28 cellular contexts compared by ENCODE assay signal in genomic region chr1:168190284-168190884, GRCh38. TPM values are rescaled to one million over a fixed set of nuclear protein-coding genes. Genes with fewer than 3 reads are reported as not detected.
DNase-seq lines count a peak whose midpoint lies in the region; ATAC-seq and FAIRE-seq lines count a peak whose summit lies in the region.
"Had no signal": no experiment of that assay in that cellular context is flagged by ENCODE, and none has a peak within 500 bp of the region (broad histone marks: within the 10 kb centered on the region; RNA-seq: fewer than 3 reads in every experiment).

No MANE protein-coding gene starts in this region.

- H3K9me3 ChIP-seq in trophoblast cell (ENCODE audit: insufficient read depth, low read depth, low read length), result no peaks in the 10 kb centered on the region
- H3K9me3 ChIP-seq: A549 had no signal

- DNase-seq in activated CD8-positive, alpha-beta memory T cell treated with anti-CD3 and anti-CD28 coated beads, Interleukin-2, amount 10 ng/mL, durations not matched to agents 7 days and 5 days, result no peak
- DNase-seq in activated CD8-positive, alpha-beta memory T cell treated with anti-CD3 and anti-CD28 coated beads for 24 hours, result no peak
- DNase-seq in EH (ENCODE audit: low read depth) (peak; percentile 15), trophoblast cell (no peak), SW480 (ENCODE audit: low spot score) (no peak)
- DNase-seq: C1 segment of cervical spinal cord; CD4-positive, alpha-beta memory T cell; COR-L47; DMS153; H9; HFFc6; IMR-90; KG1; MM.1S; NCI-H1417 treated with DMSO at 0.1 percent for 48 hours; NCI-H1694 treated with DMSO at 0.1 percent for 48 hours; NCI-H2081 treated with DMSO at 0.1 percent for 48 hours; NCI-H446 treated with DMSO at 0.1 percent for 48 hours; NCI-H526; NCI-H82; NK-92 treated with Interleukin-12 subunit alpha and Interleukin-12 subunit beta, amount 100 ng/mL, for 24 hours; PC-3; T-cell had no signal

- H4K8ac ChIP-seq in trophoblast cell (ENCODE audit: low read depth, low read length), result no peak overlapping the region

- H3K4me2 ChIP-seq in trophoblast cell (ENCODE audit: low read length), result no peak overlapping the region
- H3K4me2 ChIP-seq: A549, GM23338 had no signal

- H3K36me3 ChIP-seq in trophoblast cell (ENCODE audit: control insufficient read depth in 1 of 2, insufficient read depth in 2 of 2, low read length in 2 of 2), result peaks cover 3 to 11% of the 10 kb centered on the region in 2 experiments

- H3K18ac ChIP-seq in trophoblast cell (ENCODE audit: low read length), result no peak overlapping the region

- H3K79me2 ChIP-seq in trophoblast cell (ENCODE audit: control insufficient read depth, insufficient read depth, low read length, poor library complexity), result no peaks in the 10 kb centered on the region

- no peak overlapping the region for H2AK5ac ChIP-seq in trophoblast cell (ENCODE audit: low read length)

- H2BK120ac ChIP-seq in trophoblast cell (ENCODE audit: insufficient read depth, low read length, poor library complexity), result no peak overlapping the region

- no peaks in the 10 kb centered on the region for H3K4me1 Mint-ChIP-seq in activated CD8-positive, alpha-beta memory T cell treated with anti-CD3 and anti-CD28 coated beads, Interleukin-2, amount 10 ng/mL, durations not matched to agents 7 days and 5 days
- H3K4me1 Mint-ChIP-seq: GM23338, H9 had no signal

- no peak overlapping the region for H2AFZ ChIP-seq in trophoblast cell (ENCODE audit: insufficient read depth, low read length, poor library complexity)
- H2AFZ ChIP-seq: GM23338 had no signal

- H2BK5ac ChIP-seq in trophoblast cell (ENCODE audit: low read depth, low read length, poor library complexity), result no peak overlapping the region

- H3K23ac ChIP-seq in trophoblast cell (ENCODE audit: low read length), result no peak overlapping the region

- no peak overlapping the region for H3K14ac ChIP-seq in trophoblast cell (ENCODE audit: low read length)

- ATAC-seq in activated CD8-positive, alpha-beta memory T cell treated with anti-CD3 and anti-CD28 coated beads, Interleukin-2, amount 10 ng/mL, durations not matched to agents 7 days and 5 days, result no peak
- ATAC-seq in HG02885 (IDR thresholded peaks at IDR 0.05; ENCODE audit: poor library complexity, unreplicated experiment), result no peak
- ATAC-seq: A549, GM23338, PC-3, SK-N-SH treated with all-trans-retinoic acid at 6 μM for 48 hours, T-cell had no signal

- no peak overlapping the region for H3K4ac ChIP-seq in trophoblast cell (ENCODE audit: low read depth, low read length)

- H3K9ac ChIP-seq in trophoblast cell (ENCODE audit: low read length), result no peak overlapping the region

- H3K27ac ChIP-seq in trophoblast cell (ENCODE audit: low read depth, low read length), result no peak overlapping the region
- H3K27ac ChIP-seq: A549 had no signal

- no peak overlapping the region for H4K91ac ChIP-seq in trophoblast cell (ENCODE audit: low read depth, low read length)

- no peak overlapping the region for H4K12ac ChIP-seq in trophoblast cell (ENCODE audit: low read depth, low read length)

- WGBS in trophoblast cell (ENCODE audit: extremely low coverage, insufficient coverage, insufficient read length), result no CpG with 5 or more reads among the region's 3 CpGs

- H3K27me3 Mint-ChIP-seq in activated CD8-positive, alpha-beta memory T cell treated with anti-CD3 and anti-CD28 coated beads, Interleukin-2, amount 10 ng/mL, durations not matched to agents 7 days and 5 days, result no peaks in the 10 kb centered on the region
- H3K27me3 Mint-ChIP-seq: CD4-positive, alpha-beta memory T cell; T-cell had no signal

- H3K4me3 Mint-ChIP-seq in activated CD8-positive, alpha-beta memory T cell treated with anti-CD3 and anti-CD28 coated beads, Interleukin-2, amount 10 ng/mL, durations not matched to agents 7 days and 5 days, result no peak overlapping the region
- H3K4me3 Mint-ChIP-seq: CD4-positive, alpha-beta memory T cell; GM23338; H9; HFFc6; T-cell had no signal

- H3K27ac Mint-ChIP-seq in activated CD8-positive, alpha-beta memory T cell treated with anti-CD3 and anti-CD28 coated beads, Interleukin-2, amount 10 ng/mL, durations not matched to agents 7 days and 5 days, result peak overlapping the region; percentile 32
- H3K27ac Mint-ChIP-seq: CD4-positive, alpha-beta memory T cell; GM23338; H9; HFFc6; T-cell had no signal

- H3K4me1 ChIP-seq in trophoblast cell (ENCODE audit: control insufficient read depth in 1 of 2, insufficient read depth in 2 of 2, low read length in 2 of 2), result peaks cover 0 to 3% of the 10 kb centered on the region in 2 experiments
- H3K4me1 ChIP-seq: A549 had no signal

- H3K36me3 Mint-ChIP-seq in activated CD8-positive, alpha-beta memory T cell treated with anti-CD3 and anti-CD28 coated beads, Interleukin-2, amount 10 ng/mL, durations not matched to agents 7 days and 5 days, result peaks cover 54% of the 10 kb centered on the region

- H3K79me1 ChIP-seq in trophoblast cell (ENCODE audit: low read length), result no peaks in the 10 kb centered on the region

- FAIRE-seq in endometrium (lab: Jason Lieb, UNC), result peak; percentile 61
- FAIRE-seq: A549 had no signal

- no peak overlapping the region for H2BK12ac ChIP-seq in trophoblast cell (ENCODE audit: low read length)

- no peak overlapping the region for H3K4me3 ChIP-seq in trophoblast cell (ENCODE audit: low read depth, low read length)
- H3K4me3 ChIP-seq: A549, GM23338 had no signal

- no peaks in the 10 kb centered on the region for H3K27me3 ChIP-seq in trophoblast cell (ENCODE audit: insufficient read depth, low read length)

- H3K9me3 Mint-ChIP-seq in activated CD8-positive, alpha-beta memory T cell treated with anti-CD3 and anti-CD28 coated beads, Interleukin-2, amount 10 ng/mL, durations not matched to agents 7 days and 5 days (ENCODE audit: low read depth), result no peaks in the 10 kb centered on the region
- H3K9me3 Mint-ChIP-seq: CD4-positive, alpha-beta memory T cell; GM23338; H9; HFFc6; T-cell had no signal

- CTCF ChIA-PET in activated CD8-positive, alpha-beta memory T cell treated with anti-CD3 and anti-CD28 coated beads, Interleukin-2, amount 10 ng/mL, durations not matched to agents 7 days and 5 days (lab: Charles Lee), result interaction anchor here (1.5 kb wide), 1 partner anchor 12 kb away, joined by 3 read pairs; the partner anchor contains the start of gene TIPRL

RNA-seq across cellular contexts. Expression of gene TIPRL, which starts 11.6 kb away (rescaled TPM):
- 10 to 100 TPM; 41.4 to 52.1 TPM for total RNA-seq in activated CD8-positive, alpha-beta memory T cell treated with anti-CD3 and anti-CD28 coated beads, Interleukin-2, amount 10 ng/mL, durations not matched to agents 7 days and 5 days
- polyA plus RNA-seq in trophoblast cell (2013), result 15.9 and 16.5 TPM in 2 replicates

RNA-seq across cellular contexts. Expression of gene SFT2D2, which starts 35.4 kb away (rescaled TPM):
- 10 to 100 TPM; 63.2 to 65.9 TPM for total RNA-seq in activated CD8-positive, alpha-beta memory T cell treated with anti-CD3 and anti-CD28 coated beads, Interleukin-2, amount 10 ng/mL, durations not matched to agents 7 days and 5 days
- polyA plus RNA-seq in trophoblast cell (2013), result 13.0 and 13.1 TPM in 2 replicates

RNA-seq across cellular contexts. Expression of gene GPR161, which starts 53.7 kb away (rescaled TPM):
- total RNA-seq in activated CD8-positive, alpha-beta memory T cell treated with anti-CD3 and anti-CD28 coated beads, Interleukin-2, amount 10 ng/mL, durations not matched to agents 7 days and 5 days, result under 1 TPM; 0.37 to 0.44 TPM
- 4.7 and 5.0 TPM in 2 replicates for polyA plus RNA-seq in trophoblast cell (2013)
